ENCODE assay signal across 26 cellular contexts in genomic region chr3:127496256-127496655, GRCh38.
A peak's percentile ranks its signal among the peaks of the same experiment; 100 is the strongest.
DNase-seq lines count a peak whose midpoint lies in the region; ATAC-seq, FAIRE-seq and TF ChIP-seq lines count a peak whose summit lies in the region.
"Had no signal": no experiment of that assay in that cellular context is flagged by ENCODE, and none has a peak within 500 bp of the region (broad histone marks: within the 10 kb centered on the region; RNA-seq: fewer than 3 reads in every experiment).

No MANE protein-coding gene starts in this region.

- H3K9ac ChIP-seq in H1 (replicated peaks in 1 of 4; ENCODE audit: extremely low read depth in 1 of 4, low read depth in 3 of 4, low read length in 3 of 4) (no peak overlapping the region), endodermal cell (ENCODE audit: extremely low read depth, low read length, poor library complexity, severe bottlenecking) (no peak overlapping the region)
- H3K9ac ChIP-seq: BLaER1 treated with 17β-estradiol and CSF1 and Interleukin-3, amounts not matched to agents 10 nM and 100 nM had no signal

- H4K20me1 ChIP-seq in H1 (replicated peaks in 1 of 2; ENCODE audit: control insufficient read depth in 1 of 2, insufficient read depth in 2 of 2, low read length in 2 of 2) = no peaks in the 10 kb centered on the region
- H4K20me1 ChIP-seq: BLaER1 treated with 17β-estradiol and CSF1 and Interleukin-3, amounts not matched to agents 10 nM and 100 nM had no signal

- H2BK20ac ChIP-seq in H1 (ENCODE audit: low read length) = no peak overlapping the region

- H3K36me3 Mint-ChIP-seq in endodermal cell (ENCODE audit: low read depth) = peaks cover 3% of the 10 kb centered on the region
- no peaks in the 10 kb centered on the region for H3K36me3 Mint-ChIP-seq in osteocyte (ENCODE audit: unreplicated experiment)

- no peaks in the 10 kb centered on the region for H3K79me1 ChIP-seq in H1 (ENCODE audit: low read depth, low read length)

- H2AFZ ChIP-seq in H1 (ENCODE audit: low read length) = no peak overlapping the region

- H2BK12ac ChIP-seq in H1 (ENCODE audit: low read depth, low read length) = no peak overlapping the region

- FAIRE-seq in H1 (lab: Jason Lieb, UNC) = no peak
- FAIRE-seq: A204.1, GM12878, GM12892, GM18507 had no signal

- no peaks in the 10 kb centered on the region; a peak in 1 of 7 replicates for H3K4me1 ChIP-seq in H1 (replicated peaks in 1 of 4; ENCODE audit: control insufficient read depth in 3 of 4, insufficient read depth in 4 of 4, low read length in 3 of 4)
- no peaks in the 10 kb centered on the region for H3K4me1 ChIP-seq in endodermal cell (ENCODE audit: control insufficient read depth, insufficient read depth, low read length)
- H3K4me1 ChIP-seq in lung (ENCODE audit: control insufficient read depth in 2 of 2, insufficient read depth in 2 of 2, low read length in 2 of 2) = no peaks in the 10 kb centered on the region
- H3K4me1 ChIP-seq: BLaER1 treated with 17β-estradiol and CSF1 and Interleukin-3, amounts not matched to agents 10 nM and 100 nM had no signal

- peak overlapping the region; percentile 23 for H3K4ac ChIP-seq in H1 (replicated peaks; ENCODE audit: insufficient read length, low read depth, low read length)

- H3K4me3 Mint-ChIP-seq in endodermal cell (no peak overlapping the region), osteocyte (ENCODE audit: unreplicated experiment) (no peak overlapping the region)
- H3K4me3 Mint-ChIP-seq: B cell; CD4-positive, alpha-beta T cell; CD8-positive, alpha-beta T cell had no signal

- H3K9me3 Mint-ChIP-seq in endodermal cell (peaks cover 24% of the 10 kb centered on the region), osteocyte (ENCODE audit: unreplicated experiment) (peaks cover 6% of the 10 kb centered on the region)

- H3K27ac Mint-ChIP-seq in endodermal cell (no peak overlapping the region), osteocyte (ENCODE audit: unreplicated experiment) (no peak overlapping the region)
- H3K27ac Mint-ChIP-seq: B cell; CD4-positive, alpha-beta T cell; CD8-positive, alpha-beta T cell had no signal

- no peak overlapping the region for H3K18ac ChIP-seq in H1 (ENCODE audit: extremely low read depth, low read length)

- H4K5ac ChIP-seq in H1 (ENCODE audit: insufficient read length, low read depth, low read length) = no peak overlapping the region

- H3K27ac ChIP-seq in H1 (ENCODE audit: low read depth, low read length) (no peak overlapping the region), endodermal cell (ENCODE audit: low read depth, low read length) (no peak overlapping the region), lung (ENCODE audit: low read depth in 1 of 2, low read length in 1 of 2) (no peak overlapping the region)
- H3K27ac ChIP-seq: BLaER1 treated with 17β-estradiol and CSF1 and Interleukin-3, amounts not matched to agents 10 nM and 100 nM; C4-2B had no signal

- no peaks in the 10 kb centered on the region for H3K27me3 ChIP-seq in H1 (replicated peaks in 1 of 4; ENCODE audit: control insufficient read depth in 3 of 4, extremely low read depth in 1 of 4, insufficient read depth in 3 of 4, low read length in 3 of 4)
- H3K27me3 ChIP-seq in endodermal cell (ENCODE audit: control insufficient read depth, insufficient read depth, low read length, poor library complexity, severe bottlenecking) = no peaks in the 10 kb centered on the region
- H3K27me3 ChIP-seq in lung (ENCODE audit: control insufficient read depth, insufficient read depth) = no peaks in the 10 kb centered on the region
- H3K27me3 ChIP-seq: BLaER1 treated with 17β-estradiol and CSF1 and Interleukin-3, amounts not matched to agents 10 nM and 100 nM had no signal

- in situ Hi-C loops in ACHN (cut with HindIII; ENCODE audit: low pct_ligation_motif_present, low pct_unique_long_range_greater_than_20kb, low sequenced_read_pairs) = no loop called here

- no peaks in the 10 kb centered on the region for H3K23me2 ChIP-seq in H1 (ENCODE audit: low read depth, low read length)

- H3K4me3 ChIP-seq in H1 (ENCODE audit: extremely low read depth in 1 of 4, insufficient read depth in 2 of 4, low read depth in 3 of 4, low read length in 4 of 4) (no peak overlapping the region), endodermal cell (ENCODE audit: low read length) (no peak overlapping the region), lung (no peak overlapping the region)
- H3K4me3 ChIP-seq: BLaER1 treated with 17β-estradiol and CSF1 and Interleukin-3, amounts not matched to agents 10 nM and 100 nM; GM12878 had no signal

- H4K91ac ChIP-seq in H1 (replicated peaks; ENCODE audit: insufficient read length, low read length) = peak overlapping the region; percentile 42

- no peak overlapping the region for H2BK120ac ChIP-seq in H1 (replicated peaks; ENCODE audit: low read depth, low read length)

- no peak for TF ChIP-seq POLR2A in H1 (IDR thresholded peaks at IDR 0.05; ENCODE audit: control extremely low read depth in 1 of 2, low read depth in 2 of 2, low read length in 2 of 2)

- H3K14ac ChIP-seq in H1 (ENCODE audit: insufficient read length) = no peak overlapping the region

- peaks cover 3% of the 10 kb centered on the region for H3K27me3 Mint-ChIP-seq in endodermal cell (ENCODE audit: insufficient read depth)
- H3K27me3 Mint-ChIP-seq in osteocyte (ENCODE audit: unreplicated experiment) = peaks cover 25% of the 10 kb centered on the region

- no peak overlapping the region for H3K4me2 ChIP-seq in H1 (ENCODE audit: insufficient read depth in 1 of 2, low read depth in 2 of 2, low read length in 2 of 2)
- H3K4me2 ChIP-seq: BLaER1 treated with 17β-estradiol and CSF1 and Interleukin-3, amounts not matched to agents 10 nM and 100 nM had no signal

- TF ChIP-seq EP300 in H1 (IDR thresholded peaks at IDR 0.05; ENCODE audit: borderline replicate concordance in 1 of 2, low read depth in 2 of 2, low read length in 2 of 2) = no peak

- H2BK15ac ChIP-seq in H1 (ENCODE audit: low read length) = no peak overlapping the region

- no peak for TF ChIP-seq RAD21 in H1 (IDR thresholded peaks at IDR 0.05 in 1 of 2, conservative IDR thresholded peaks at IDR 0.05 in 1 of 2; ENCODE audit: low read depth in 2 of 2, low read length in 2 of 2)

- H3K4me1 Mint-ChIP-seq in endodermal cell = no peaks in the 10 kb centered on the region
- no peaks in the 10 kb centered on the region for H3K4me1 Mint-ChIP-seq in osteocyte (ENCODE audit: unreplicated experiment)
- H3K4me1 Mint-ChIP-seq: B cell had no signal

- H3K56ac ChIP-seq in H1 (replicated peaks; ENCODE audit: insufficient read length, low read depth, low read length) = no peak overlapping the region

- H3K36me3 ChIP-seq in H1 (ENCODE audit: control insufficient read depth in 2 of 4, insufficient read depth in 4 of 4, low read length in 3 of 4) (peaks cover 0 to 4% (median 2%) of the 10 kb centered on the region in 4 experiments; a peak in 2 of 8 replicates), endodermal cell (ENCODE audit: control insufficient read depth, insufficient read depth, low read length) (no peaks in the 10 kb centered on the region), lung (ENCODE audit: control insufficient read depth in 2 of 2, insufficient read depth in 2 of 2, low read length in 2 of 2) (no peaks in the 10 kb centered on the region)
- H3K36me3 ChIP-seq: BLaER1 treated with 17β-estradiol and CSF1 and Interleukin-3, amounts not matched to agents 10 nM and 100 nM had no signal

- no peaks in the 10 kb centered on the region for H3K79me2 ChIP-seq in H1 (ENCODE audit: control insufficient read depth in 1 of 2, insufficient read depth in 2 of 2, low read length in 2 of 2)

- DNase-seq in H1 (ENCODE audit: low read depth in 1 of 2, low spot score in 2 of 2) = no peak
- DNase-seq in endodermal cell = peak; percentile 14
- DNase-seq in lung (ENCODE audit: low spot score) = peak; percentile 22
- peak; percentile 75 for DNase-seq in osteocyte (ENCODE audit: extremely low spot score, unreplicated experiment)
- no peak for DNase-seq in kidney tubule cell (ENCODE audit: low spot score)
- no peak for DNase-seq in HEK293T (ENCODE audit: extremely low spot score)
- DNase-seq in ACHN = no peak
- DNase-seq in OCI-M1 (lab: John Stamatoyannopoulos, UW) = no peak
- DNase-seq: 8988T; AML-193; CD4-positive, alpha-beta T cell; COR-L47; DMS153; DMS53; DMS79; DND-41; EL; GDM1 had no signal

- no peak overlapping the region for H2AK5ac ChIP-seq in H1 (ENCODE audit: low read depth, low read length)

- WGBS in H1 (ENCODE audit: extremely low coverage in 1 of 2, insufficient coverage in 1 of 2, insufficient read length in 1 of 2, insufficient replicate concordance in 2 of 2, low coverage in 1 of 2, low lambda C conversion rate in 2 of 2, missing lambda C conversion rate in 1 of 2), 2 experiments = 88% methylated on average over 1 of the region's 2 CpGs; no CpG with 5 or more reads in 1 of the 2 experiments
- WGBS in endodermal cell (ENCODE audit: insufficient coverage in 1 of 2, insufficient read length in 1 of 2), 2 experiments = 80 to 100% methylated on average over 2 of the region's 2 CpGs
- 75 to 85% methylated on average over 2 of the region's 2 CpGs for WGBS in lung, 2 donors

- CTCF ChIA-PET in H1 (lab: Charles Lee; ENCODE audit: partially characterized antibody) = no interaction called here
- CTCF ChIA-PET in HEK293T (lab: Yijun Ruan, JAX) = no interaction called here

- POLR2A ChIA-PET in H1 (lab: Charles Lee; ENCODE audit: partially characterized antibody) = interaction anchor here (0.6 kb wide), 1 partner anchor 21 kb away, joined by 3 read pairs; no protein-coding TSS in a partner anchor
- POLR2A ChIA-PET in HEK293T (lab: Yijun Ruan, JAX) = no interaction called here

- TF ChIP-seq CTCF in H1 (IDR thresholded peaks at IDR 0.05; ENCODE audit: control extremely low read depth in 1 of 3, insufficient read depth in 1 of 3, low read depth in 1 of 3, low read length in 3 of 3) = no peak
- TF ChIP-seq CTCF in endodermal cell (conservative IDR thresholded peaks at IDR 0.05) = no peak
- no peak for TF ChIP-seq CTCF in lung (IDR thresholded peaks at IDR 0.05; ENCODE audit: control extremely low read depth, extremely low read depth)
- no peak for TF ChIP-seq CTCF in osteocyte (IDR thresholded peaks at IDR 0.05)

- H3K9me3 ChIP-seq in H1 (ENCODE audit: insufficient read depth in 2 of 2, low read depth in 1 of 2, low read length in 1 of 2) (peaks cover 16 to 34% of the 10 kb centered on the region in 2 experiments), endodermal cell (ENCODE audit: control insufficient read depth, low read length) (peaks cover 14% of the 10 kb centered on the region), lung (ENCODE audit: control insufficient read depth in 2 of 2, insufficient read depth in 1 of 2, low read length in 1 of 2) (peaks cover 1 to 12% of the 10 kb centered on the region in 2 donors)

- no peak overlapping the region for H3K23ac ChIP-seq in H1 (ENCODE audit: insufficient read length)

- ATAC-seq in lung (ENCODE audit: insufficient read depth, low FRiP score) = no peak
- ATAC-seq: CD8-positive, alpha-beta T cell; GM12878 had no signal

- no peak overlapping the region for H4K8ac ChIP-seq in H1 (ENCODE audit: extremely low read depth, insufficient read depth, low read length)

- no peak overlapping the region for H2BK5ac ChIP-seq in H1 (ENCODE audit: low read depth, low read length)

TF ChIP-seq in H1, 55 proteins besides CTCF, POLR2A, EP300 and RAD21 (continues in another document):
- no peak for TF ChIP-seq GABPA (IDR thresholded peaks at IDR 0.05; ENCODE audit: borderline replicate concordance, insufficient read depth, low read length)

TF ChIP-seq in HEK293T, 16 proteins besides CTCF, POLR2A, EP300 and RAD21 (continues in another document):
- TF ChIP-seq SP1 (IDR thresholded peaks at IDR 0.05) (no peak), SUZ12 (IDR thresholded peaks at IDR 0.05) (no peak)

Comparison
In these comparisons a context has a peak if more than half of its experiments do, and no peak if none do; other contexts are left out.
1. DNase-seq: peak in endodermal cell (single experiment), lung (single experiment) and osteocyte (single experiment); none in H1 (0 of 2), kidney tubule cell (single experiment), HEK293T (single experiment), ACHN (single experiment) and OCI-M1 (single experiment).